Comparison of ENCODE assay signal across 28 cellular contexts in the genomic region with DNA sequence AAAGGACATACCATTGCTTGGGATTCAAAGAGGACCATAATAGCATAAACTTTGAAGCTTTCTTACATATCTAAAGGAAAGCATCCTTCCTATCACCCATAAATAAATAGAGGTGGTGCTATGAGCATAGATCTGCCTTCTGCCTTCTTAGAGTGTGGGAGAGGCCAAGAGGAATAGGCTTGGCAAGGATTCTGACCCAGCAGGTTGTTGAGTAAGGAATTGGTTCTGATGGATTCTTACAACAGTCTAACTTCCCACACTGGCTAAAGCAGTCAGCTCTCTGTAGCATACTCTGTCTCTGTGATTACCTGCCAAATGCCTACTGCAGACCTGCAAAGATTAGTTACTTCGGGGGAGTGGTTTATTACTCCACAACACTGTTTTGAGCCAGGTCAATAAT.
"Had no signal": no experiment of that assay in that cellular context is flagged by ENCODE, and none has a peak within 500 bp of the region (broad histone marks: within the 10 kb centered on the region; RNA-seq: fewer than 3 reads in every experiment).

No MANE protein-coding gene starts in this region.

- H3K79me2 ChIP-seq: hepatocyte had no signal

- H3K36me3 ChIP-seq: esophagus muscularis mucosa, gastroesophageal sphincter, heart left ventricle, prostate gland, right atrium auricular region, sigmoid colon, stomach, tibial artery, upper lobe of left lung had no signal

- H3K9me3 Mint-ChIP-seq: effector memory CD8-positive, alpha-beta T cell; memory B cell; mesothelial cell of epicardium; nephron; stimulated activated effector memory CD8-positive, alpha-beta T cell treated with anti-CD3 and anti-CD28 coated beads, Interleukin-12 subunit alpha, Interleukin-12 subunit beta, amount 100 ng/mL, for 72 hours had no signal

- H3K27me3 Mint-ChIP-seq: effector memory CD8-positive, alpha-beta T cell; memory B cell; naive B cell had no signal

- H3K36me3 Mint-ChIP-seq: memory B cell; mesothelial cell of epicardium; naive B cell; stimulated activated effector memory CD8-positive, alpha-beta T cell treated with anti-CD3 and anti-CD28 coated beads, Interleukin-12 subunit alpha, Interleukin-12 subunit beta, amount 100 ng/mL, for 72 hours had no signal

- H3K27ac Mint-ChIP-seq: effector memory CD8-positive, alpha-beta T cell; memory B cell; mesothelial cell of epicardium; naive B cell; nephron; stimulated activated effector memory CD8-positive, alpha-beta T cell treated with anti-CD3 and anti-CD28 coated beads, Interleukin-12 subunit alpha, Interleukin-12 subunit beta, amount 100 ng/mL, for 72 hours had no signal

- H3K9me3 ChIP-seq: esophagus muscularis mucosa, gastroesophageal sphincter, heart left ventricle, mucosa of descending colon, prostate gland, right atrium auricular region, sigmoid colon, stomach, testis, tibial artery, upper lobe of left lung had no signal

- H3K4me1 ChIP-seq: esophagus muscularis mucosa, foreskin keratinocyte, gastroesophageal sphincter, prostate gland, right atrium auricular region, sigmoid colon, stomach, testis, tibial artery, upper lobe of left lung had no signal

- H2AFZ ChIP-seq: hepatocyte had no signal

- H3K4me2 ChIP-seq: hepatocyte had no signal

- H3K4me1 Mint-ChIP-seq: memory B cell; mesothelial cell of epicardium; naive B cell; nephron; stimulated activated effector memory CD8-positive, alpha-beta T cell treated with anti-CD3 and anti-CD28 coated beads, Interleukin-12 subunit alpha, Interleukin-12 subunit beta, amount 100 ng/mL, for 72 hours had no signal

- H3K4me3 ChIP-seq: esophagus muscularis mucosa, gastroesophageal sphincter, heart left ventricle, hepatocyte, lung, mucosa of descending colon, prostate gland, right atrium auricular region, sigmoid colon, stomach, testis, tibial artery, upper lobe of left lung had no signal

- DNase-seq: cortex of kidney; effector memory CD8-positive, alpha-beta T cell; foreskin keratinocyte; heart left ventricle; kidney; mucosa of descending colon; naive B cell; nucleus accumbens; sigmoid colon; stimulated activated CD4-positive, alpha-beta T cell treated with anti-CD3 and anti-CD28 coated beads, Interleukin-2, amount 100 ng/mL, for 24 hours; stimulated activated CD4-positive, alpha-beta T cell treated with anti-CD3 and anti-CD28 coated beads, Interleukin-4, amount 100 ng/mL, for 24 hours; stimulated activated naive CD4-positive, alpha-beta T cell treated with Interleukin-2 at 50 U/mL for 16 hours; stomach; testis; tibial artery; upper lobe of left lung had no signal

- H3K27me3 ChIP-seq: esophagus muscularis mucosa, foreskin keratinocyte, gastroesophageal sphincter, heart left ventricle, hepatocyte, right atrium auricular region, sigmoid colon, stomach, testis, tibial artery, upper lobe of left lung had no signal

- ATAC-seq: effector memory CD8-positive, alpha-beta T cell; foreskin keratinocyte; gastroesophageal sphincter; heart left ventricle; left lobe of liver; mucosa of descending colon; stimulated activated effector memory CD8-positive, alpha-beta T cell treated with anti-CD3 and anti-CD28 coated beads, Interleukin-12 subunit alpha, Interleukin-12 subunit beta, amount 100 ng/mL, for 72 hours had no signal

- H3K4me3 Mint-ChIP-seq: effector memory CD8-positive, alpha-beta T cell; memory B cell; mesothelial cell of epicardium; naive B cell; nephron; stimulated activated effector memory CD8-positive, alpha-beta T cell treated with anti-CD3 and anti-CD28 coated beads, Interleukin-12 subunit alpha, Interleukin-12 subunit beta, amount 100 ng/mL, for 72 hours had no signal

- H3K27ac ChIP-seq: epithelial cell of prostate, esophagus muscularis mucosa, foreskin keratinocyte, gastroesophageal sphincter, heart left ventricle, hepatocyte, prostate gland, right atrium auricular region, sigmoid colon, stomach, testis, tibial artery, upper lobe of left lung had no signal
